ENCODE assay signal across 1 cellular context in the genomic region with DNA sequence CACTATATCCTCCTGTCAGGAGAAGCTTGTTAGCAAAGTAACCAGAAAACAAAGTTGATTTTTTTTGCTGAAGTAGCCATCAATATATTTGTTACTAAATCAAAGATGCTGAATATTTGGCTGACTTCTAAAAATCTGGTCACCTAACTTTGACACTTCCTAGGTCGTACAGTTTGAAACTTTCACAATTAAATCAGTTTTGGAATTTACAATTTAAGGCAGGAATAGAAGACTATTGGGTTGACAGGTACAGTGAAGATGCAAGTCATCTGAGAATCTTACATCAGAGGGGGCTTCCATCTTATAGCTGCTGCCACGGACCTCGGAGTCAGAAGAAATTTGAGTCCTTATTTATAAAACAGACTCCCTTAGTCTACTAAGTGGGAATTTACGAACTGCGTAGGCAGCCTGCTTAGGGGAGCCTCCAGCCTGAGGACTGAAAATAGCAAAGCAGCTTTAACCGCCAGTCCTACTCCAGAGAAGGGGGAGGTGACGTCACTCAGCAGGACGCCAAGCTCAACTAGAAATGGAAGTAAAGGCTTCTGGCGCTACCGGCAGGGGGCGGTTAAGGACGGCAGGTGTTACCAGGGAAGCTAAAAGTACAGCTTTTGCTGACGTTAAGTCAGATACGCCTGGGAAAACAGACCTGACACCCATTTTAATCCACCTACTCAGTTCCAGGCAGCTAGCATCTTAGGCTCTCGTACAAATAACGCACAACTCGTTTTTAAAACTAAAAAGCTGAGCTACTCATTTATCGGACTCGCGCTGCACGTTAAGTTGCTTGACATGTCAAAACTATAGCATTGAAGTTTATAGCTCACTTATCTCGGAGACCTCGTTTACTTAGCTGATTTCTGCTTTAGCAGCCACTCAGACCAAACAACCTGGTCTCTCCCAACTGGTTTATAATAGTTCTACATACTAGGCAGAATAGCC.
TF ChIP-seq lines count a peak whose summit lies in the region.

No MANE protein-coding gene starts in this region.

TF ChIP-seq in K562, 482 proteins besides CTCF, POLR2A, EP300 and RAD21 (continued from another document and continues in another):
- TF ChIP-seq SMAD1 (IDR thresholded peaks at IDR 0.05; ENCODE audit: low read depth, low read length, partially characterized antibody) = peak; percentile 46
- peak; percentile 58 for TF ChIP-seq POLR2B (IDR thresholded peaks at IDR 0.05; ENCODE audit: low read depth, partially characterized antibody)
- TF ChIP-seq ADNP (tag; IDR thresholded peaks at IDR 0.05) = no peak
- no peak for TF ChIP-seq U2AF2 (optimal IDR thresholded peaks at IDR 0.05; ENCODE audit: low read depth, low read length)
- TF ChIP-seq, protein P1, sequence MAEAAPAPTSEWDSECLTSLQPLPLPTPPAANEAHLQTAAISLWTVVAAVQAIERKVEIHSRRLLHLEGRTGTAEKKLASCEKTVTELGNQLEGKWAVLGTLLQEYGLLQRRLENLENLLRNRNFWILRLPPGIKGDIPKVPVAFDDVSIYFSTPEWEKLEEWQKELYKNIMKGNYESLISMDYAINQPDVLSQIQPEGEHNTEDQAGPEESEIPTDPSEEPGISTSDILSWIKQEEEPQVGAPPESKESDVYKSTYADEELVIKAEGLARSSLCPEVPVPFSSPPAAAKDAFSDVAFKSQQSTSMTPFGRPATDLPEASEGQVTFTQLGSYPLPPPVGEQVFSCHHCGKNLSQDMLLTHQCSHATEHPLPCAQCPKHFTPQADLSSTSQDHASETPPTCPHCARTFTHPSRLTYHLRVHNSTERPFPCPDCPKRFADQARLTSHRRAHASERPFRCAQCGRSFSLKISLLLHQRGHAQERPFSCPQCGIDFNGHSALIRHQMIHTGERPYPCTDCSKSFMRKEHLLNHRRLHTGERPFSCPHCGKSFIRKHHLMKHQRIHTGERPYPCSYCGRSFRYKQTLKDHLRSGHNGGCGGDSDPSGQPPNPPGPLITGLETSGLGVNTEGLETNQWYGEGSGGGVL (CRISPR knock-in tag; IDR thresholded peaks at IDR 0.05) = no peak
- TF ChIP-seq, protein P2, sequence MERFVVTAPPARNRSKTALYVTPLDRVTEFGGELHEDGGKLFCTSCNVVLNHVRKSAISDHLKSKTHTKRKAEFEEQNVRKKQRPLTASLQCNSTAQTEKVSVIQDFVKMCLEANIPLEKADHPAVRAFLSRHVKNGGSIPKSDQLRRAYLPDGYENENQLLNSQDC (CRISPR knock-in tag; IDR thresholded peaks at IDR 0.05) = no peak
- peak in 1 of 2 experiments; percentile 89; a peak in 2 of 4 replicates for TF ChIP-seq RCOR1 (IDR thresholded peaks at IDR 0.05; ENCODE audit: borderline replicate concordance in 1 of 2, low read depth in 2 of 2, low read length in 2 of 2)
- no peak for TF ChIP-seq NR2C2 (CRISPR knock-in tag; IDR thresholded peaks at IDR 0.05)
- TF ChIP-seq NR2C2 (tag; IDR thresholded peaks at IDR 0.05) = no peak
- TF ChIP-seq, protein P3, sequence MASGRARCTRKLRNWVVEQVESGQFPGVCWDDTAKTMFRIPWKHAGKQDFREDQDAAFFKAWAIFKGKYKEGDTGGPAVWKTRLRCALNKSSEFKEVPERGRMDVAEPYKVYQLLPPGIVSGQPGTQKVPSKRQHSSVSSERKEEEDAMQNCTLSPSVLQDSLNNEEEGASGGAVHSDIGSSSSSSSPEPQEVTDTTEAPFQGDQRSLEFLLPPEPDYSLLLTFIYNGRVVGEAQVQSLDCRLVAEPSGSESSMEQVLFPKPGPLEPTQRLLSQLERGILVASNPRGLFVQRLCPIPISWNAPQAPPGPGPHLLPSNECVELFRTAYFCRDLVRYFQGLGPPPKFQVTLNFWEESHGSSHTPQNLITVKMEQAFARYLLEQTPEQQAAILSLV (tag; IDR thresholded peaks at IDR 0.05) = peak; percentile 20; the same call in 1 of the 2 replicates
- TF ChIP-seq, protein P4, sequence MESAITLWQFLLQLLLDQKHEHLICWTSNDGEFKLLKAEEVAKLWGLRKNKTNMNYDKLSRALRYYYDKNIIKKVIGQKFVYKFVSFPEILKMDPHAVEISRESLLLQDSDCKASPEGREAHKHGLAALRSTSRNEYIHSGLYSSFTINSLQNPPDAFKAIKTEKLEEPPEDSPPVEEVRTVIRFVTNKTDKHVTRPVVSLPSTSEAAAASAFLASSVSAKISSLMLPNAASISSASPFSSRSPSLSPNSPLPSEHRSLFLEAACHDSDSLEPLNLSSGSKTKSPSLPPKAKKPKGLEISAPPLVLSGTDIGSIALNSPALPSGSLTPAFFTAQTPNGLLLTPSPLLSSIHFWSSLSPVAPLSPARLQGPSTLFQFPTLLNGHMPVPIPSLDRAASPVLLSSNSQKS (CRISPR knock-in tag; IDR thresholded peaks at IDR 0.05) = no peak
- peak in 1 of 2 experiments; percentile 35; a peak in 1 of 4 replicates for TF ChIP-seq ARNT (IDR thresholded peaks at IDR 0.05)
- TF ChIP-seq TAF9B (IDR thresholded peaks at IDR 0.05; ENCODE audit: partially characterized antibody) = no peak
- TF ChIP-seq XRCC3 (IDR thresholded peaks at IDR 0.05) = no peak
- TF ChIP-seq SMC3 (conservative IDR thresholded peaks at IDR 0.05; ENCODE audit: insufficient read depth, low read depth, low read length) = peak; percentile 47; the same call in 1 of the 2 replicates
- TF ChIP-seq, protein P5, sequence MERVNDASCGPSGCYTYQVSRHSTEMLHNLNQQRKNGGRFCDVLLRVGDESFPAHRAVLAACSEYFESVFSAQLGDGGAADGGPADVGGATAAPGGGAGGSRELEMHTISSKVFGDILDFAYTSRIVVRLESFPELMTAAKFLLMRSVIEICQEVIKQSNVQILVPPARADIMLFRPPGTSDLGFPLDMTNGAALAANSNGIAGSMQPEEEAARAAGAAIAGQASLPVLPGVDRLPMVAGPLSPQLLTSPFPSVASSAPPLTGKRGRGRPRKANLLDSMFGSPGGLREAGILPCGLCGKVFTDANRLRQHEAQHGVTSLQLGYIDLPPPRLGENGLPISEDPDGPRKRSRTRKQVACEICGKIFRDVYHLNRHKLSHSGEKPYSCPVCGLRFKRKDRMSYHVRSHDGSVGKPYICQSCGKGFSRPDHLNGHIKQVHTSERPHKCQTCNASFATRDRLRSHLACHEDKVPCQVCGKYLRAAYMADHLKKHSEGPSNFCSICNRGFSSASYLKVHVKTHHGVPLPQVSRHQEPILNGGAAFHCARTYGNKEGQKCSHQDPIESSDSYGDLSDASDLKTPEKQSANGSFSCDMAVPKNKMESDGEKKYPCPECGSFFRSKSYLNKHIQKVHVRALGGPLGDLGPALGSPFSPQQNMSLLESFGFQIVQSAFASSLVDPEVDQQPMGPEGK (CRISPR knock-in tag; IDR thresholded peaks at IDR 0.05; ENCODE audit: borderline replicate concordance) = no peak; the same call in none of the 2 replicates
- peak; percentile 13; the same call in 1 of the 2 replicates for TF ChIP-seq TGIF2 (CRISPR knock-in tag; IDR thresholded peaks at IDR 0.05)
- TF ChIP-seq, protein P6, sequence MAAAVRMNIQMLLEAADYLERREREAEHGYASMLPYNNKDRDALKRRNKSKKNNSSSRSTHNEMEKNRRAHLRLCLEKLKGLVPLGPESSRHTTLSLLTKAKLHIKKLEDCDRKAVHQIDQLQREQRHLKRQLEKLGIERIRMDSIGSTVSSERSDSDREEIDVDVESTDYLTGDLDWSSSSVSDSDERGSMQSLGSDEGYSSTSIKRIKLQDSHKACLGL (CRISPR knock-in tag; IDR thresholded peaks at IDR 0.05; ENCODE audit: borderline replicate concordance, poor library complexity, severe bottlenecking) = no peak
- peak; percentile 66 for TF ChIP-seq HDAC3 (IDR thresholded peaks at IDR 0.05; ENCODE audit: borderline replicate concordance, partially characterized antibody)
- TF ChIP-seq SIN3A (IDR thresholded peaks at IDR 0.05; ENCODE audit: borderline replicate concordance in 2 of 2, control insufficient read depth in 1 of 2, low read depth in 2 of 2, low read length in 2 of 2) = peak; percentile 9 to 69; a peak in 1 of 4 replicates
- TF ChIP-seq GABPA (tag; conservative IDR thresholded peaks at IDR 0.05; ENCODE audit: low read depth) = peak; percentile 16; the same call in 1 of the 2 replicates
- no peak for TF ChIP-seq PTTG1 (tag; IDR thresholded peaks at IDR 0.05; ENCODE audit: low read depth)
- no peak for TF ChIP-seq ZNF165 (CRISPR knock-in tag; IDR thresholded peaks at IDR 0.05; ENCODE audit: borderline replicate concordance)
- no peak; the same call in 1 of the 2 replicates for TF ChIP-seq ZNF695 (CRISPR knock-in tag; IDR thresholded peaks at IDR 0.05)
- TF ChIP-seq OTX1 (CRISPR knock-in tag; IDR thresholded peaks at IDR 0.05) = no peak
- TF ChIP-seq ZNF354B (CRISPR knock-in tag; IDR thresholded peaks at IDR 0.05) = peak; percentile 65
- TF ChIP-seq HNRNPLL (IDR thresholded peaks at IDR 0.05; ENCODE audit: low read depth, low read length, poor library complexity, severe bottlenecking) = no peak
- no peak; the same call in 1 of the 2 replicates for TF ChIP-seq FOXK1 (CRISPR knock-in tag; IDR thresholded peaks at IDR 0.05; ENCODE audit: borderline replicate concordance)
- peak; percentile 4 to 59; a peak in 2 of 4 replicates for TF ChIP-seq KDM1A (IDR thresholded peaks at IDR 0.05)
- peak; percentile 96 for TF ChIP-seq FOSL1 (tag; conservative IDR thresholded peaks at IDR 0.05)
- TF ChIP-seq MCM5 (IDR thresholded peaks at IDR 0.05; ENCODE audit: low read depth) = no peak
- TF ChIP-seq, protein P7, sequence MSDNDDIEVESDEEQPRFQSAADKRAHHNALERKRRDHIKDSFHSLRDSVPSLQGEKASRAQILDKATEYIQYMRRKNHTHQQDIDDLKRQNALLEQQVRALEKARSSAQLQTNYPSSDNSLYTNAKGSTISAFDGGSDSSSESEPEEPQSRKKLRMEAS (CRISPR knock-in tag; IDR thresholded peaks at IDR 0.05) = no peak
- TF ChIP-seq ZNF444 (CRISPR knock-in tag; IDR thresholded peaks at IDR 0.05) = no peak; the same call in 1 of the 2 replicates
- TF ChIP-seq FOS (IDR thresholded peaks at IDR 0.05; ENCODE audit: extremely low read depth, insufficient read length) = no peak
- TF ChIP-seq ZBED1 (IDR thresholded peaks at IDR 0.05) = no peak; the same call in 1 of the 2 replicates
- TF ChIP-seq BACH1 (tag; IDR thresholded peaks at IDR 0.05) = peak; percentile 13; the same call in 1 of the 2 replicates
- no peak for TF ChIP-seq COPS2 (conservative IDR thresholded peaks at IDR 0.05)
- TF ChIP-seq, protein P8, sequence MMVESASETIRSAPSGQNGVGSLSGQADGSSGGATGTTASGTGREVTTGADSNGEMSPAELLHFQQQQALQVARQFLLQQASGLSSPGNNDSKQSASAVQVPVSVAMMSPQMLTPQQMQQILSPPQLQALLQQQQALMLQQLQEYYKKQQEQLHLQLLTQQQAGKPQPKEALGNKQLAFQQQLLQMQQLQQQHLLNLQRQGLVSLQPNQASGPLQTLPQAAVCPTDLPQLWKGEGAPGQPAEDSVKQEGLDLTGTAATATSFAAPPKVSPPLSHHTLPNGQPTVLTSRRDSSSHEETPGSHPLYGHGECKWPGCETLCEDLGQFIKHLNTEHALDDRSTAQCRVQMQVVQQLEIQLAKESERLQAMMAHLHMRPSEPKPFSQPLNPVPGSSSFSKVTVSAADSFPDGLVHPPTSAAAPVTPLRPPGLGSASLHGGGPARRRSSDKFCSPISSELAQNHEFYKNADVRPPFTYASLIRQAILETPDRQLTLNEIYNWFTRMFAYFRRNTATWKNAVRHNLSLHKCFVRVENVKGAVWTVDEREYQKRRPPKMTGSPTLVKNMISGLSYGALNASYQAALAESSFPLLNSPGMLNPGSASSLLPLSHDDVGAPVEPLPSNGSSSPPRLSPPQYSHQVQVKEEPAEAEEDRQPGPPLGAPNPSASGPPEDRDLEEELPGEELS (CRISPR knock-in tag; IDR thresholded peaks at IDR 0.05; ENCODE audit: borderline replicate concordance) = peak; percentile 41; the same call in 1 of the 2 replicates
- TF ChIP-seq, protein P9, sequence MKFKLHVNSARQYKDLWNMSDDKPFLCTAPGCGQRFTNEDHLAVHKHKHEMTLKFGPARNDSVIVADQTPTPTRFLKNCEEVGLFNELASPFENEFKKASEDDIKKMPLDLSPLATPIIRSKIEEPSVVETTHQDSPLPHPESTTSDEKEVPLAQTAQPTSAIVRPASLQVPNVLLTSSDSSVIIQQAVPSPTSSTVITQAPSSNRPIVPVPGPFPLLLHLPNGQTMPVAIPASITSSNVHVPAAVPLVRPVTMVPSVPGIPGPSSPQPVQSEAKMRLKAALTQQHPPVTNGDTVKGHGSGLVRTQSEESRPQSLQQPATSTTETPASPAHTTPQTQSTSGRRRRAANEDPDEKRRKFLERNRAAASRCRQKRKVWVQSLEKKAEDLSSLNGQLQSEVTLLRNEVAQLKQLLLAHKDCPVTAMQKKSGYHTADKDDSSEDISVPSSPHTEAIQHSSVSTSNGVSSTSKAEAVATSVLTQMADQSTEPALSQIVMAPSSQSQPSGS (CRISPR knock-in tag; IDR thresholded peaks at IDR 0.05) = peak; percentile 97
- no peak; the same call in 1 of the 2 replicates for TF ChIP-seq CBFA2T2 (conservative IDR thresholded peaks at IDR 0.05)
- TF ChIP-seq CSDE1 (IDR thresholded peaks at IDR 0.05) = peak in 1 of 2 experiments; percentile 46; a peak in 1 of 4 replicates
- TF ChIP-seq, protein P10, sequence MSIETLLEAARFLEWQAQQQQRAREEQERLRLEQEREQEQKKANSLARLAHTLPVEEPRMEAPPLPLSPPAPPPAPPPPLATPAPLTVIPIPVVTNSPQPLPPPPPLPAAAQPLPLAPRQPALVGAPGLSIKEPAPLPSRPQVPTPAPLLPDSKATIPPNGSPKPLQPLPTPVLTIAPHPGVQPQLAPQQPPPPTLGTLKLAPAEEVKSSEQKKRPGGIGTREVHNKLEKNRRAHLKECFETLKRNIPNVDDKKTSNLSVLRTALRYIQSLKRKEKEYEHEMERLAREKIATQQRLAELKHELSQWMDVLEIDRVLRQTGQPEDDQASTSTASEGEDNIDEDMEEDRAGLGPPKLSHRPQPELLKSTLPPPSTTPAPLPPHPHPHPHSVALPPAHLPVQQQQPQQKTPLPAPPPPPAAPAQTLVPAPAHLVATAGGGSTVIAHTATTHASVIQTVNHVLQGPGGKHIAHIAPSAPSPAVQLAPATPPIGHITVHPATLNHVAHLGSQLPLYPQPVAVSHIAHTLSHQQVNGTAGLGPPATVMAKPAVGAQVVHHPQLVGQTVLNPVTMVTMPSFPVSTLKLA (conservative IDR thresholded peaks at IDR 0.05) = 0 out of 4 replicates have a peak, but pooled peaks have one; percentile 39 to 49
- no peak for TF ChIP-seq MECOM (CRISPR knock-in tag; IDR thresholded peaks at IDR 0.05)
- peak; percentile 65; the same call in 1 of the 2 replicates for TF ChIP-seq GATAD2B (IDR thresholded peaks at IDR 0.05; ENCODE audit: borderline replicate concordance)
- TF ChIP-seq SMARCA5 (IDR thresholded peaks at IDR 0.05) = no peak; the same call in 1 of the 2 replicates
- TF ChIP-seq, protein P11, sequence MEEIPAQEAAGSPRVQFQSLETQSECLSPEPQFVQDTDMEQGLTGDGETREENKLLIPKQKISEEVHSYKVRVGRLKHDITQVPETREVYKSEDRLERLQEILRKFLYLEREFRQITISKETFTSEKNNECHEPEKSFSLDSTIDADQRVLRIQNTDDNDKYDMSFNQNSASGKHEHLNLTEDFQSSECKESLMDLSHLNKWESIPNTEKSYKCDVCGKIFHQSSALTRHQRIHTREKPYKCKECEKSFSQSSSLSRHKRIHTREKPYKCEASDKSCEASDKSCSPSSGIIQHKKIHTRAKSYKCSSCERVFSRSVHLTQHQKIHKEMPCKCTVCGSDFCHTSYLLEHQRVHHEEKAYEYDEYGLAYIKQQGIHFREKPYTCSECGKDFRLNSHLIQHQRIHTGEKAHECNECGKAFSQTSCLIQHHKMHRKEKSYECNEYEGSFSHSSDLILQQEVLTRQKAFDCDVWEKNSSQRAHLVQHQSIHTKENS (CRISPR knock-in tag; IDR thresholded peaks at IDR 0.05) = no peak
- no peak for TF ChIP-seq KDM5B (IDR thresholded peaks at IDR 0.05; ENCODE audit: insufficient replicate concordance, low read depth, low read length)
